Comparison of ENCODE assay signal across 20 cellular contexts in the genomic region with DNA sequence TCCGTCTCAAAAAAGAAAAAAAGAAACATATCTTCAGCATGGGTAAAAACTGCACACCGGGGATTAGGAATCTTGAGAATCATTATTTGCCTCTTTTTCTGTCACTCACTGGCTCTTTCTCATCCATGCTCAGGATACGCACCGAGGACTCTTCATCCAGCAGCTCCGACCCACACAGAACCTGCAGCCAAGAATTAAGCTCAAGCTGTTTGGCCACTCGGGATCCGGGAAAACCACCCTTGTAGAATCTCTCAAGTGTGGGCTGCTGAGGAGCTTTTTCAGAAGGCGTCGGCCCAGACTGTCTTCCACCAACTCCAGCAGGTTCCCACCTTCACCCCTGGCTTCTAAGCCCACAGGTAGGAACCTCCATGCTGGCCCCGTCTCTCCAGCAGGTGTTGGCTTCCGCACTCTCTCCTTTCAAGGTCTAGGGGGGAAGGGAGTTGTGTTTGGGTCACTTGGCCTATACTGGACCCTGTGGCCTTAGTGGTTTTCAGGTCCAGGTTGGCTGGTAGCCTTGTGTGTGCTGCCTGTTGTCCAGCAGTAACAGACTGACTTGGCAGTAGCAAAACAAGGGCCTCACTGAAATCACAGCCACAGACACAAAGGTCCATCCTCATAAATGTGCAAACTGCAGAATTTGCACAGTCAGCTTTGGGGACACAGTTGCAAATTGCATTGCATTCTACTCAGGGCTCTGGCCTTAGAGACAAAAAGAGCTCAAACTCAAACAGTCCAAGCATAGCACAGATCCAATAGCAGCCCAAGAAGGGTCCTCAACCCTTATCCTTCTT.
"Had no signal": no experiment of that assay in that cellular context is flagged by ENCODE, and none has a peak within 500 bp of the region (broad histone marks: within the 10 kb centered on the region; RNA-seq: fewer than 3 reads in every experiment).

No MANE protein-coding gene starts in this region.

- DNase-seq: activated CD4-positive, alpha-beta T cell treated with anti-CD3 and anti-CD28 coated beads for 1 hour; activated CD4-positive, alpha-beta T cell treated with anti-CD3 and anti-CD28 coated beads, Interleukin-2, amount 50 U/mL, for 1 hour; activated CD8-positive, alpha-beta memory T cell treated with anti-CD3 and anti-CD28 coated beads, Interleukin-2, amount 50 U/mL, for 4 hours; activated naive CD4-positive, alpha-beta T cell; activated T-cell treated with anti-CD3 and anti-CD28 coated beads, Interleukin-2, amount 50 U/mL, for 4 hours; foreskin fibroblast; left lung; mammary epithelial cell; ovary; psoas muscle; right cardiac atrium; stimulated activated CD4-positive, alpha-beta T cell treated with anti-CD3 and anti-CD28 coated beads, Interleukin-1b, Interleukin-23, amount 100 ng/mL, for 48 hours; stimulated activated naive CD8-positive, alpha-beta T cell treated with anti-CD3 and anti-CD28 coated beads, Interleukin-15, amount 100 ng/mL, for 72 hours; uterus had no signal

- H3K4me1 ChIP-seq: breast epithelium, psoas muscle, uterus had no signal

- H3K9me3 ChIP-seq: adrenal gland, breast epithelium, left lung, neutrophil, ovary, psoas muscle, suprapubic skin, tibial nerve, uterus had no signal

- H3K27me3 ChIP-seq: adrenal gland, left lung, neutrophil, ovary, suprapubic skin, tibial nerve, uterus had no signal

- H3K4me3 ChIP-seq: adrenal gland, breast epithelium, left lung, ovary, psoas muscle, skin epidermis, suprapubic skin, tibial nerve, uterus had no signal

- H3K27ac ChIP-seq: adrenal gland, breast epithelium, left lung, neutrophil, ovary, psoas muscle, skin epidermis, suprapubic skin, tibial nerve, uterus had no signal

- H3K36me3 ChIP-seq: adrenal gland, breast epithelium, ovary, uterus had no signal

- ATAC-seq: activated T-cell treated with anti-CD3 and anti-CD28 coated beads, Interleukin-2, amount 50 U/mL, for 4 hours; left lung; psoas muscle; right cardiac atrium; stimulated activated naive CD8-positive, alpha-beta T cell treated with anti-CD3 and anti-CD28 coated beads, Interleukin-15, amount 100 ng/mL, for 72 hours had no signal
